1 cellular context compared by ENCODE assay signal in the genomic region with DNA sequence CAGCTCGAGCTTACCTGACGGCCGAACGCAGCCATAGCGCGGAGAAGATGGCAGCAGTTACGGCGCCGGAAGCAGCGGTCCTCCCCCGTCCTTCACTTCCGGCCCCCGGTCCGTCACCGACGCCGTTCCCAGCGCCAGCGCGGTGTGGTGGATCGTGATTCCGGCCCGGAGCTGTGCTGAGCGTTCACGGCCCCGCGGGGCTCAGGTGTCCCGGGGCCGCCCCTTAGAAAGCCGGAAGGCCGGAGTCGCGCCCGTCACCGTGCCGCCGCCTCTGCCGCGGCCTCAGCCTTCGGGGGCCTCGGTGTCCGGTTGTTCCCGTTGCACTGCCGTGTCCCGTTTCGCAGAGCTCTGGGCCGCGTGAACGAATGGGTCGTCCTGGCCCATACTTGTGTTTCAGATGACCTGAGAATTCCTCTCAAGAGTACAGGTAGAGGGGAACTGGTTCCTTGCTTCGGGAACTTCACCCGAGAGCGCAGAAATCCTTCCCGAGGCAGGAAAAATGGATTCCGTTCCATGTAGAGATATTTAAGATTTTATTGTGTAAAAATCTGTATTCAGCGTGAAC.
TF ChIP-seq lines count a peak whose summit lies in the region.

A gene with protein sequence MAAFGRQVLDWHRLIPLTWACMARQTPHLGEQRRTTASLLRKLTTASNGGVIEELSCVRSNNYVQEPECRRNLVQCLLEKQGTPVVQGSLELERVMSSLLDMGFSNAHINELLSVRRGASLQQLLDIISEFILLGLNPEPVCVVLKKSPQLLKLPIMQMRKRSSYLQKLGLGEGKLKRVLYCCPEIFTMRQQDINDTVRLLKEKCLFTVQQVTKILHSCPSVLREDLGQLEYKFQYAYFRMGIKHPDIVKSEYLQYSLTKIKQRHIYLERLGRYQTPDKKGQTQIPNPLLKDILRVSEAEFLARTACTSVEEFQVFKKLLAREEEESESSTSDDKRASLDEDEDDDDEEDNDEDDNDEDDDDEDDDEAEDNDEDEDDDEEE (minus strand): TSS at position 49 of the 565 bp plus-strand sequence. CDS start 14 bp downstream, at position 35.

TF ChIP-seq in HepG2, 621 proteins besides CTCF, POLR2A, EP300 and RAD21 (continued from another document and continues in another):
- no peak for TF ChIP-seq REXO4 (CRISPR knock-in tag; IDR thresholded peaks at IDR 0.05; ENCODE audit: borderline replicate concordance)
- TF ChIP-seq, protein P1, sequence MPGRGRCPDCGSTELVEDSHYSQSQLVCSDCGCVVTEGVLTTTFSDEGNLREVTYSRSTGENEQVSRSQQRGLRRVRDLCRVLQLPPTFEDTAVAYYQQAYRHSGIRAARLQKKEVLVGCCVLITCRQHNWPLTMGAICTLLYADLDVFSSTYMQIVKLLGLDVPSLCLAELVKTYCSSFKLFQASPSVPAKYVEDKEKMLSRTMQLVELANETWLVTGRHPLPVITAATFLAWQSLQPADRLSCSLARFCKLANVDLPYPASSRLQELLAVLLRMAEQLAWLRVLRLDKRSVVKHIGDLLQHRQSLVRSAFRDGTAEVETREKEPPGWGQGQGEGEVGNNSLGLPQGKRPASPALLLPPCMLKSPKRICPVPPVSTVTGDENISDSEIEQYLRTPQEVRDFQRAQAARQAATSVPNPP (CRISPR knock-in tag; IDR thresholded peaks at IDR 0.05), result peak; percentile 96
- peak; percentile 99 for TF ChIP-seq CBFB (CRISPR knock-in tag; IDR thresholded peaks at IDR 0.05)
- TF ChIP-seq KLF11 (CRISPR knock-in tag; IDR thresholded peaks at IDR 0.05), result peak; percentile 98
- peak; percentile 85 for TF ChIP-seq NCOA2 (CRISPR knock-in tag; IDR thresholded peaks at IDR 0.05)
- TF ChIP-seq ZNF10 (CRISPR knock-in tag; IDR thresholded peaks at IDR 0.05; ENCODE audit: borderline replicate concordance, low read depth), result no peak
- TF ChIP-seq, protein P2, sequence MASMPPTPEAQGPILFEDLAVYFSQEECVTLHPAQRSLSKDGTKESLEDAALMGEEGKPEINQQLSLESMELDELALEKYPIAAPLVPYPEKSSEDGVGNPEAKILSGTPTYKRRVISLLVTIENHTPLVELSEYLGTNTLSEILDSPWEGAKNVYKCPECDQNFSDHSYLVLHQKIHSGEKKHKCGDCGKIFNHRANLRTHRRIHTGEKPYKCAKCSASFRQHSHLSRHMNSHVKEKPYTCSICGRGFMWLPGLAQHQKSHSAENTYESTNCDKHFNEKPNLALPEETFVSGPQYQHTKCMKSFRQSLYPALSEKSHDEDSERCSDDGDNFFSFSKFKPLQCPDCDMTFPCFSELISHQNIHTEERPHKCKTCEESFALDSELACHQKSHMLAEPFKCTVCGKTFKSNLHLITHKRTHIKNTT (CRISPR knock-in tag; IDR thresholded peaks at IDR 0.05), result peak; percentile 83; the same call in 1 of the 2 replicates
- no peak; the same call in none of the 2 replicates for TF ChIP-seq RCOR2 (CRISPR knock-in tag; IDR thresholded peaks at IDR 0.05)
- TF ChIP-seq KLF16 (CRISPR knock-in tag; IDR thresholded peaks at IDR 0.05), result peak; percentile 95 to 100; a peak in 3 of 4 replicates
- TF ChIP-seq, protein P3, sequence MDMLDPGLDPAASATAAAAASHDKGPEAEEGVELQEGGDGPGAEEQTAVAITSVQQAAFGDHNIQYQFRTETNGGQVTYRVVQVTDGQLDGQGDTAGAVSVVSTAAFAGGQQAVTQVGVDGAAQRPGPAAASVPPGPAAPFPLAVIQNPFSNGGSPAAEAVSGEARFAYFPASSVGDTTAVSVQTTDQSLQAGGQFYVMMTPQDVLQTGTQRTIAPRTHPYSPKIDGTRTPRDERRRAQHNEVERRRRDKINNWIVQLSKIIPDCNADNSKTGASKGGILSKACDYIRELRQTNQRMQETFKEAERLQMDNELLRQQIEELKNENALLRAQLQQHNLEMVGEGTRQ (IDR thresholded peaks at IDR 0.05; ENCODE audit: low read depth, low read length), result no peak
- TF ChIP-seq, protein P3 (CRISPR knock-in tag; IDR thresholded peaks at IDR 0.05; ENCODE audit: borderline replicate concordance), result peak; percentile 43; the same call in 1 of the 2 replicates
- TF ChIP-seq RBAK (CRISPR knock-in tag; IDR thresholded peaks at IDR 0.05), result peak; percentile 88
- no peak for TF ChIP-seq EHMT2 (IDR thresholded peaks at IDR 0.05; ENCODE audit: borderline replicate concordance, low read depth, low read length)
- TF ChIP-seq ZNF674 (CRISPR knock-in tag; IDR thresholded peaks at IDR 0.05; ENCODE audit: low read depth), result peak; percentile 81; the same call in 1 of the 2 replicates
- TF ChIP-seq ZNF530 (CRISPR knock-in tag; IDR thresholded peaks at IDR 0.05; ENCODE audit: low read depth), result no peak
- TF ChIP-seq RFXANK (CRISPR knock-in tag; IDR thresholded peaks at IDR 0.05), result peak; percentile 89
- TF ChIP-seq KDM5A (IDR thresholded peaks at IDR 0.05; ENCODE audit: borderline replicate concordance, low read length), result peak; percentile 97
- TF ChIP-seq EED (CRISPR knock-in tag; IDR thresholded peaks at IDR 0.05), result peak; percentile 85
- no peak for TF ChIP-seq NFE2 (CRISPR knock-in tag; IDR thresholded peaks at IDR 0.05)
- TF ChIP-seq ZNF563 (CRISPR knock-in tag; IDR thresholded peaks at IDR 0.05), result peak; percentile 100
- TF ChIP-seq SALL2 (CRISPR knock-in tag; IDR thresholded peaks at IDR 0.05), result peak; percentile 99
- TF ChIP-seq, protein P4, sequence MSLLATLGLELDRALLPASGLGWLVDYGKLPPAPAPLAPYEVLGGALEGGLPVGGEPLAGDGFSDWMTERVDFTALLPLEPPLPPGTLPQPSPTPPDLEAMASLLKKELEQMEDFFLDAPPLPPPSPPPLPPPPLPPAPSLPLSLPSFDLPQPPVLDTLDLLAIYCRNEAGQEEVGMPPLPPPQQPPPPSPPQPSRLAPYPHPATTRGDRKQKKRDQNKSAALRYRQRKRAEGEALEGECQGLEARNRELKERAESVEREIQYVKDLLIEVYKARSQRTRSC (CRISPR knock-in tag; IDR thresholded peaks at IDR 0.05; ENCODE audit: low read depth), result 0 out of 2 replicates have a peak, but pooled peaks have one; percentile 6
- TF ChIP-seq ZNF75D (CRISPR knock-in tag; IDR thresholded peaks at IDR 0.05; ENCODE audit: borderline replicate concordance), result peak; percentile 83; the same call in 1 of the 2 replicates
- TF ChIP-seq, protein P5, sequence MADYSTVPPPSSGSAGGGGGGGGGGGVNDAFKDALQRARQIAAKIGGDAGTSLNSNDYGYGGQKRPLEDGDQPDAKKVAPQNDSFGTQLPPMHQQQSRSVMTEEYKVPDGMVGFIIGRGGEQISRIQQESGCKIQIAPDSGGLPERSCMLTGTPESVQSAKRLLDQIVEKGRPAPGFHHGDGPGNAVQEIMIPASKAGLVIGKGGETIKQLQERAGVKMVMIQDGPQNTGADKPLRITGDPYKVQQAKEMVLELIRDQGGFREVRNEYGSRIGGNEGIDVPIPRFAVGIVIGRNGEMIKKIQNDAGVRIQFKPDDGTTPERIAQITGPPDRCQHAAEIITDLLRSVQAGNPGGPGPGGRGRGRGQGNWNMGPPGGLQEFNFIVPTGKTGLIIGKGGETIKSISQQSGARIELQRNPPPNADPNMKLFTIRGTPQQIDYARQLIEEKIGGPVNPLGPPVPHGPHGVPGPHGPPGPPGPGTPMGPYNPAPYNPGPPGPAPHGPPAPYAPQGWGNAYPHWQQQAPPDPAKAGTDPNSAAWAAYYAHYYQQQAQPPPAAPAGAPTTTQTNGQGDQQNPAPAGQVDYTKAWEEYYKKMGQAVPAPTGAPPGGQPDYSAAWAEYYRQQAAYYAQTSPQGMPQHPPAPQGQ (CRISPR knock-in tag; IDR thresholded peaks at IDR 0.05; ENCODE audit: borderline replicate concordance), result peak; percentile 95; the same call in 1 of the 2 replicates
- peak; percentile 87; the same call in 1 of the 2 replicates for TF ChIP-seq SIX1 (CRISPR knock-in tag; IDR thresholded peaks at IDR 0.05; ENCODE audit: borderline replicate concordance)
- TF ChIP-seq ONECUT2 (CRISPR knock-in tag; IDR thresholded peaks at IDR 0.05), result 0 out of 2 replicates have a peak, but pooled peaks have one; percentile 27
- TF ChIP-seq, protein P6, sequence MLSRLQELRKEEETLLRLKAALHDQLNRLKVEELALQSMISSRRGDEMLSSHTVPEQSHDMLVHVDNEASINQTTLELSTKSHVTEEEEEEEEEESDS (CRISPR knock-in tag; IDR thresholded peaks at IDR 0.05; ENCODE audit: borderline replicate concordance), result peak; percentile 25; the same call in 1 of the 2 replicates
- peak; percentile 23; the same call in 1 of the 2 replicates for TF ChIP-seq ZNF644 (CRISPR knock-in tag; IDR thresholded peaks at IDR 0.05; ENCODE audit: low read depth)
- TF ChIP-seq ZNF720 (CRISPR knock-in tag; IDR thresholded peaks at IDR 0.05), result peak; percentile 81; the same call in 1 of the 2 replicates
- TF ChIP-seq ZNF501 (CRISPR knock-in tag; IDR thresholded peaks at IDR 0.05), result peak; percentile 99
- TF ChIP-seq ZNF143 (CRISPR knock-in tag; IDR thresholded peaks at IDR 0.05), result peak; percentile 77
- TF ChIP-seq ATM (IDR thresholded peaks at IDR 0.05; ENCODE audit: borderline replicate concordance), result no peak
- TF ChIP-seq ARNT2 (CRISPR knock-in tag; IDR thresholded peaks at IDR 0.05; ENCODE audit: low read depth), result peak; percentile 99
- TF ChIP-seq ZFP82 (CRISPR knock-in tag; IDR thresholded peaks at IDR 0.05; ENCODE audit: borderline replicate concordance), result peak; percentile 100
- peak; percentile 97 for TF ChIP-seq ZKSCAN8 (CRISPR knock-in tag; IDR thresholded peaks at IDR 0.05; ENCODE audit: borderline replicate concordance)
- TF ChIP-seq GPN1 (CRISPR knock-in tag; IDR thresholded peaks at IDR 0.05; ENCODE audit: borderline replicate concordance), result peak; percentile 88; the same call in 1 of the 2 replicates
- 0 out of 2 replicates have a peak, but pooled peaks have one; percentile 70 for TF ChIP-seq ZNF550 (CRISPR knock-in tag; IDR thresholded peaks at IDR 0.05; ENCODE audit: borderline replicate concordance)
- TF ChIP-seq, protein P7, sequence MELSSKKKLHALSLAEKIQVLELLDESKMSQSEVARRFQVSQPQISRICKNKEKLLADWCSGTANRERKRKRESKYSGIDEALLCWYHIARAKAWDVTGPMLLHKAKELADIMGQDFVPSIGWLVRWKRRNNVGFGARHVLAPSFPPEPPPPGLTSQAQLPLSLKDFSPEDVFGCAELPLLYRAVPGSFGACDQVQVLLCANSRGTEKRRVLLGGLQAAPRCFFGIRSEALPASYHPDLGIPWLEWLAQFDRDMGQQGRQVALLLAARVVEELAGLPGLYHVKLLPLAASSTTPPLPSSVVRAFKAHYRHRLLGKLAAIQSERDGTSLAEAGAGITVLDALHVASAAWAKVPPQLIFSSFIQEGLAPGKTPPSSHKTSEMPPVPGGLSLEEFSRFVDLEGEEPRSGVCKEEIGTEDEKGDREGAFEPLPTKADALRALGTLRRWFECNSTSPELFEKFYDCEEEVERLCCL (CRISPR knock-in tag; IDR thresholded peaks at IDR 0.05; ENCODE audit: borderline replicate concordance), result peak; percentile 98
- TF ChIP-seq HNF4A (CRISPR knock-in tag; IDR thresholded peaks at IDR 0.05), result peak; percentile 66
- TF ChIP-seq, protein P8, sequence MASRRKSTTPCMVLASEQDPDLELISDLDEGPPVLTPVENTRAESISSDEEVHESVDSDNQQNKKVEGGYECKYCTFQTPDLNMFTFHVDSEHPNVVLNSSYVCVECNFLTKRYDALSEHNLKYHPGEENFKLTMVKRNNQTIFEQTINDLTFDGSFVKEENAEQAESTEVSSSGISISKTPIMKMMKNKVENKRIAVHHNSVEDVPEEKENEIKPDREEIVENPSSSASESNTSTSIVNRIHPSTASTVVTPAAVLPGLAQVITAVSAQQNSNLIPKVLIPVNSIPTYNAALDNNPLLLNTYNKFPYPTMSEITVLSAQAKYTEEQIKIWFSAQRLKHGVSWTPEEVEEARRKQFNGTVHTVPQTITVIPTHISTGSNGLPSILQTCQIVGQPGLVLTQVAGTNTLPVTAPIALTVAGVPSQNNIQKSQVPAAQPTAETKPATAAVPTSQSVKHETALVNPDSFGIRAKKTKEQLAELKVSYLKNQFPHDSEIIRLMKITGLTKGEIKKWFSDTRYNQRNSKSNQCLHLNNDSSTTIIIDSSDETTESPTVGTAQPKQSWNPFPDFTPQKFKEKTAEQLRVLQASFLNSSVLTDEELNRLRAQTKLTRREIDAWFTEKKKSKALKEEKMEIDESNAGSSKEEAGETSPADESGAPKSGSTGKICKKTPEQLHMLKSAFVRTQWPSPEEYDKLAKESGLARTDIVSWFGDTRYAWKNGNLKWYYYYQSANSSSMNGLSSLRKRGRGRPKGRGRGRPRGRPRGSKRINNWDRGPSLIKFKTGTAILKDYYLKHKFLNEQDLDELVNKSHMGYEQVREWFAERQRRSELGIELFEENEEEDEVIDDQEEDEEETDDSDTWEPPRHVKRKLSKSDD (CRISPR knock-in tag; IDR thresholded peaks at IDR 0.05; ENCODE audit: low read depth), result peak; percentile 98
- no peak for TF ChIP-seq ARNT (IDR thresholded peaks at IDR 0.05)
- peak; percentile 99 for TF ChIP-seq FOXK1 (CRISPR knock-in tag; IDR thresholded peaks at IDR 0.05; ENCODE audit: borderline replicate concordance, low read depth)
- TF ChIP-seq, protein P9, sequence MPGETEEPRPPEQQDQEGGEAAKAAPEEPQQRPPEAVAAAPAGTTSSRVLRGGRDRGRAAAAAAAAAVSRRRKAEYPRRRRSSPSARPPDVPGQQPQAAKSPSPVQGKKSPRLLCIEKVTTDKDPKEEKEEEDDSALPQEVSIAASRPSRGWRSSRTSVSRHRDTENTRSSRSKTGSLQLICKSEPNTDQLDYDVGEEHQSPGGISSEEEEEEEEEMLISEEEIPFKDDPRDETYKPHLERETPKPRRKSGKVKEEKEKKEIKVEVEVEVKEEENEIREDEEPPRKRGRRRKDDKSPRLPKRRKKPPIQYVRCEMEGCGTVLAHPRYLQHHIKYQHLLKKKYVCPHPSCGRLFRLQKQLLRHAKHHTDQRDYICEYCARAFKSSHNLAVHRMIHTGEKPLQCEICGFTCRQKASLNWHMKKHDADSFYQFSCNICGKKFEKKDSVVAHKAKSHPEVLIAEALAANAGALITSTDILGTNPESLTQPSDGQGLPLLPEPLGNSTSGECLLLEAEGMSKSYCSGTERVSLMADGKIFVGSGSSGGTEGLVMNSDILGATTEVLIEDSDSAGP (CRISPR knock-in tag; IDR thresholded peaks at IDR 0.05; ENCODE audit: borderline replicate concordance), result peak; percentile 99
- peak; percentile 93 for TF ChIP-seq SRY (CRISPR knock-in tag; IDR thresholded peaks at IDR 0.05)
- peak; percentile 97; the same call in 1 of the 2 replicates for TF ChIP-seq RELA (CRISPR knock-in tag; IDR thresholded peaks at IDR 0.05)
- peak; percentile 90 for TF ChIP-seq ZNF367 (CRISPR knock-in tag; IDR thresholded peaks at IDR 0.05; ENCODE audit: borderline replicate concordance)
- TF ChIP-seq PHF5A (CRISPR knock-in tag; IDR thresholded peaks at IDR 0.05; ENCODE audit: low read depth, unreplicated experiment), result peak; percentile 99
- TF ChIP-seq SOX5 (CRISPR knock-in tag; IDR thresholded peaks at IDR 0.05; ENCODE audit: borderline replicate concordance), result peak; percentile 79; the same call in 1 of the 2 replicates
- peak; percentile 98 for TF ChIP-seq TAF1 (CRISPR knock-in tag; IDR thresholded peaks at IDR 0.05)
- TF ChIP-seq ZNF747 (CRISPR knock-in tag; IDR thresholded peaks at IDR 0.05; ENCODE audit: borderline replicate concordance), result peak; percentile 93
